In the genomic region with DNA sequence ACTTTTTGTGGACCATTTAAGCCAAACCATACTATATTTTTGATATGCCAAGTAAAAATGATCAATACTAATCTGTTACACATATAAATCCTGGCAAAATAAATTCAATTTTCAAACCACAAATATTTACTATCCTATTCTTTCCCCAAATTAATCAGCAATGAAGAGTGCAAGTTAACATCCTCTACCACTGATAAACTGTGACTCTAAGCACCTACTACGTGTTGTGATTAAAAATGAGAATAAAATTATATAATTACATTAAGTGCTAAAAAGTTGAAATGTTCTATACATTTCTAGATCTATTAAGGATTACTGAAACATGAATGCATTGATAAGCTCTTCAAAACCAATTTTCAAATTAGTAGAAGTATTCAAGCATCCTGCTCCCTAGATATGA, we compare ENCODE assay signal across 8 cellular contexts. TPM values are rescaled to one million over a fixed set of nuclear protein-coding genes. Genes with fewer than 3 reads are reported as not detected.
A peak's percentile ranks its signal among the peaks of the same experiment; 100 is the strongest.
DNase-seq lines count a peak whose midpoint lies in the region; ATAC-seq and TF ChIP-seq lines count a peak whose summit lies in the region.

No MANE protein-coding gene starts in this region.

- 16% methylated on average over 1 of the region's 1 CpG for WGBS in right lobe of liver (ENCODE audit: insufficient coverage, low coverage, low lambda C conversion rate, missing lambda C conversion rate)

- H3K9me3 ChIP-seq in left ventricle myocardium inferior (replicated peaks) = no peaks in the 10 kb centered on the region
- no peaks in the 10 kb centered on the region for H3K9me3 ChIP-seq in right lobe of liver
- no peaks in the 10 kb centered on the region for H3K9me3 ChIP-seq in upper lobe of right lung

- TF ChIP-seq CTCF in left ventricle myocardium inferior (IDR thresholded peaks at IDR 0.05; ENCODE audit: borderline replicate concordance) = no peak
- no peak for TF ChIP-seq CTCF in astrocyte of the cerebellum (IDR thresholded peaks at IDR 0.05; ENCODE audit: low read depth, low read length, missing control alignments)
- no peak for TF ChIP-seq CTCF in right lobe of liver (IDR thresholded peaks at IDR 0.05)
- TF ChIP-seq CTCF in upper lobe of right lung (IDR thresholded peaks at IDR 0.05) = no peak

- H3K27ac ChIP-seq in left ventricle myocardium inferior (replicated peaks) = peak overlapping the region; percentile 96
- no peak overlapping the region for H3K27ac ChIP-seq in right lobe of liver
- no peak overlapping the region for H3K27ac ChIP-seq in upper lobe of right lung

- in situ Hi-C loops in astrocyte of the cerebellum (cut with HindIII; ENCODE audit: low sequenced_read_pairs) = no loop called here

- no peak for TF ChIP-seq POLR2A in right lobe of liver (IDR thresholded peaks at IDR 0.05)

- H3K27me3 ChIP-seq in left ventricle myocardium inferior (ENCODE audit: low read depth) = no peaks in the 10 kb centered on the region
- no peaks in the 10 kb centered on the region for H3K27me3 ChIP-seq in right lobe of liver
- H3K27me3 ChIP-seq in upper lobe of right lung = no peaks in the 10 kb centered on the region

- ATAC-seq in left ventricle myocardium superior (no peak), right lobe of liver (no peak), upper lobe of right lung (no peak), GM21529 (IDR thresholded peaks at IDR 0.05; ENCODE audit: unreplicated experiment) (no peak)

- intact Hi-C loops in left ventricle myocardium inferior (cut with micrococcal nuclease) = no loop called here
- intact Hi-C loops in left ventricle myocardium superior (cut with micrococcal nuclease) = loop anchor here (5.0 to 10.0 kb wide), 2 partner anchors 106 to 239 kb away; a partner anchor contains a TSS
- intact Hi-C loops in right lobe of liver (cut with DNase I) = no loop called here
- intact Hi-C loops in upper lobe of right lung (cut with DNase I) = no loop called here

- H3K36me3 ChIP-seq in left ventricle myocardium inferior (no peaks in the 10 kb centered on the region), right lobe of liver (no peaks in the 10 kb centered on the region), upper lobe of right lung (no peaks in the 10 kb centered on the region)

- H3K4me1 ChIP-seq in left ventricle myocardium inferior = peaks cover 13% of the 10 kb centered on the region
- H3K4me1 ChIP-seq in right lobe of liver = peaks cover 0 to 10% (median 0%) of the 10 kb centered on the region in 4 donors
- H3K4me1 ChIP-seq in upper lobe of right lung = no peaks in the 10 kb centered on the region

- DNase-seq in left ventricle myocardium inferior (no peak), left ventricle myocardium superior (no peak), astrocyte of the cerebellum (ENCODE audit: low read depth) (no peak), right lobe of liver (no peak), upper lobe of right lung (no peak), C1 segment of cervical spinal cord (lab: John Stamatoyannopoulos, UW) (no peak), glomerular visceral epithelial cell (ENCODE audit: extremely low spot score) (no peak)

- H3K4me3 ChIP-seq in left ventricle myocardium inferior (peak overlapping the region; percentile 86), astrocyte of the cerebellum (ENCODE audit: low read depth, low read length) (peak overlapping the region; percentile 63), right lobe of liver (peak overlapping the region; percentile 64 to 76 (median 67)), upper lobe of right lung (peak overlapping the region; percentile 68)

RNA-seq across cellular contexts. Expression of a gene that starts 3.4 kb away (rescaled TPM):
- total RNA-seq in left ventricle myocardium inferior (6.6 TPM), left ventricle myocardium superior (6.5 TPM), right lobe of liver (1 to 10 TPM; 4.7 to 6.7 (median 6.0) TPM), upper lobe of right lung (7.1 TPM)

RNA-seq across cellular contexts. Expression of a gene that starts 31.2 kb away (rescaled TPM):
- 71.0 TPM for total RNA-seq in left ventricle myocardium inferior
- total RNA-seq in left ventricle myocardium superior = 76.8 TPM
- total RNA-seq in right lobe of liver = 10 to 100 TPM; 55.1 to 81.1 (median 59.7) TPM
- total RNA-seq in upper lobe of right lung = 135 TPM
